In genomic region chrX:154486052-154486395, GRCh38 we compare ENCODE assay signal across 8 cellular contexts.
DNase-seq lines count a peak whose midpoint lies in the region; ATAC-seq and TF ChIP-seq lines count a peak whose summit lies in the region.

No MANE protein-coding gene starts in this region.

- H3K27ac Mint-ChIP-seq in nephron progenitor cell: no peak overlapping the region

- DNase-seq in NCI-H1105 treated with DMSO at 0.1 percent for 48 hours (lab: John Stamatoyannopoulos, UW): peak; percentile 19
- no peak for DNase-seq in NCI-H1105 (lab: John Stamatoyannopoulos, UW)
- no peak for DNase-seq in epithelial cell of prostate (ENCODE audit: low read depth, low spot score)
- peak; percentile 34 for DNase-seq in nephron progenitor cell
- DNase-seq in SIG-M5 (lab: John Stamatoyannopoulos, UW): no peak

- peaks cover 14% of the 10 kb centered on the region for H3K36me3 Mint-ChIP-seq in nephron progenitor cell (ENCODE audit: low read depth)

- peaks cover 25% of the 10 kb centered on the region for H3K4me1 Mint-ChIP-seq in nephron progenitor cell

- peaks cover 7% of the 10 kb centered on the region for H3K27me3 Mint-ChIP-seq in nephron progenitor cell (ENCODE audit: low read depth, poor library complexity)

- H3K4me3 Mint-ChIP-seq in nephron progenitor cell: peak overlapping the region; percentile 54

- H3K27ac ChIP-seq in VCaP (peak overlapping the region; percentile 85), epithelial cell of prostate (peak overlapping the region; percentile 65)

- H3K9me3 Mint-ChIP-seq in nephron progenitor cell: peaks cover 62% of the 10 kb centered on the region

- ATAC-seq in GM18502 (IDR thresholded peaks at IDR 0.05; ENCODE audit: poor library complexity, unreplicated experiment) (no peak), GM21723 (IDR thresholded peaks at IDR 0.05; ENCODE audit: unreplicated experiment) (no peak)

- no peak for TF ChIP-seq CTCF in VCaP (conservative IDR thresholded peaks at IDR 0.05)
- TF ChIP-seq CTCF in nephron progenitor cell (IDR thresholded peaks at IDR 0.05): no peak

Comparison
In these comparisons a context has a peak if more than half of its experiments do, and no peak if none do; other contexts are left out.
1. DNase-seq: peak in NCI-H1105 treated with DMSO at 0.1 percent for 48 hours (single experiment) and nephron progenitor cell (single experiment); none in NCI-H1105 (single experiment), epithelial cell of prostate (single experiment) and SIG-M5 (single experiment).